Comparison of ENCODE assay signal across 8 cellular contexts in genomic region chr11:72724851-72725730, GRCh38. TPM values are rescaled to one million over a fixed set of nuclear protein-coding genes. Genes with fewer than 3 reads are reported as not detected.
DNase-seq lines count a peak whose midpoint lies in the region; ATAC-seq and TF ChIP-seq lines count a peak whose summit lies in the region.

No MANE protein-coding gene starts in this region.

- intact Hi-C loops in right cardiac atrium (cut with DNase I) (loop anchor here (2.0 to 10.0 kb wide), 4 partner anchors 67 to 460 kb away; partner anchors contain the start of gene STARD10 (in 2 of the 4)), gastrocnemius medialis (cut with DNase I; ENCODE audit: low total_unique reads) (loop anchor here (1.0 to 2.0 kb wide), 3 partner anchors 68 to 452 kb away; partner anchors contain the start of gene ATG16L2)

- no peak overlapping the region for H3K4me3 ChIP-seq in GM12865 (ENCODE audit: low read depth, low read length)
- no peak overlapping the region for H3K4me3 ChIP-seq in right cardiac atrium (ENCODE audit: low read length)
- no peak overlapping the region for H3K4me3 ChIP-seq in gastrocnemius medialis

- H3K9me3 ChIP-seq in right cardiac atrium (ENCODE audit: control insufficient read depth, low read length) (no peaks in the 10 kb centered on the region), gastrocnemius medialis (no peaks in the 10 kb centered on the region)

- H3K36me3 ChIP-seq in gastrocnemius medialis = no peaks in the 10 kb centered on the region

- 47% methylated on average over 9 of the region's 9 CpGs for WGBS in right cardiac atrium

- ATAC-seq in right cardiac atrium = no peak
- ATAC-seq in gastrocnemius medialis = peak; percentile 34 to 40
- no peak for ATAC-seq in GM18505 (IDR thresholded peaks at IDR 0.05; ENCODE audit: unreplicated experiment)
- no peak for ATAC-seq in HG03442 (IDR thresholded peaks at IDR 0.05; ENCODE audit: unreplicated experiment)

- peaks cover 11% of the 10 kb centered on the region for H3K4me1 ChIP-seq in right cardiac atrium (ENCODE audit: control insufficient read depth, insufficient read depth, low read length)
- peaks cover 19 to 24% of the 10 kb centered on the region in 2 donors for H3K4me1 ChIP-seq in gastrocnemius medialis

- peak; percentile 92 for DNase-seq in GM12865 (ENCODE audit: low read depth)
- peak; percentile 79 for DNase-seq in NCI-H1694 (lab: John Stamatoyannopoulos, UW)
- peak in 4 of 5 experiments; percentile 62 to 85 (median 76) for DNase-seq in T-helper 2 cell
- peak; percentile 63 for DNase-seq in amniotic stem cell (lab: John Stamatoyannopoulos, UW)
- peak; percentile 70 to 83 (median 78) for DNase-seq in right cardiac atrium
- DNase-seq in gastrocnemius medialis = peak; percentile 49 to 69

- no peak overlapping the region for H3K27ac ChIP-seq in right cardiac atrium (ENCODE audit: low read length)
- peak overlapping the region in 1 of 4 donors; percentile 10 for H3K27ac ChIP-seq in gastrocnemius medialis

- peak; percentile 81 for TF ChIP-seq CTCF in GM12865 (IDR thresholded peaks at IDR 0.05; ENCODE audit: insufficient read depth, low read depth, low read length, missing control alignments)
- TF ChIP-seq CTCF in gastrocnemius medialis (IDR thresholded peaks at IDR 0.05 in 4 of 5, conservative IDR thresholded peaks at IDR 0.05 in 1 of 5) = peak; percentile 87 to 93 (median 92)

- TF ChIP-seq POLR2A in gastrocnemius medialis (IDR thresholded peaks at IDR 0.05) = no peak
- TF ChIP-seq POLR2A in GM18505 (IDR thresholded peaks at IDR 0.05; ENCODE audit: borderline replicate concordance, extremely low read depth, insufficient read depth, insufficient read length) = no peak

- in situ Hi-C loops in gastrocnemius medialis (cut with MboI; ENCODE audit: low sequenced_read_pairs in 4 of 4) = loop anchor here (5.0 to 25.0 kb wide), 5 partner anchors 57 to 462 kb away; partner anchors contain the start of gene STARD10 (in 2 of the 4)

- no peaks in the 10 kb centered on the region for H3K27me3 ChIP-seq in right cardiac atrium (ENCODE audit: control insufficient read depth, insufficient read depth)
- no peaks in the 10 kb centered on the region for H3K27me3 ChIP-seq in gastrocnemius medialis

RNA-seq across cellular contexts. Expression of gene ARAP1, which starts 27.1 kb away (rescaled TPM):
- total RNA-seq in right cardiac atrium = 10 to 100 TPM; 51.8 to 62.5 (median 59.5) TPM
- polyA plus RNA-seq in right cardiac atrium = 41.2 TPM
- 10 to 100 TPM; 18.3 to 52.0 (median 26.0) TPM for total RNA-seq in gastrocnemius medialis

RNA-seq across cellular contexts. Expression of gene PDE2A, which starts 50.9 kb away (rescaled TPM):
- 10 to 100 TPM; 32.1 to 43.9 (median 37.0) TPM for total RNA-seq in right cardiac atrium
- polyA plus RNA-seq in right cardiac atrium = 43.1 TPM
- 10 to 100 TPM; 13.4 to 26.6 (median 21.9) TPM for total RNA-seq in gastrocnemius medialis

Comparison
In these comparisons a context has a peak if more than half of its experiments do, and no peak if none do; other contexts are left out.
1. ATAC-seq: peak in gastrocnemius medialis (2 of 2); none in right cardiac atrium (0 of 2), GM18505 (single experiment) and HG03442 (single experiment).
2. Peak in every context shown above with its lines, with median percentiles within 50 percentile points of each other: DNase-seq.